8 cellular contexts compared by ENCODE assay signal in the genomic region with DNA sequence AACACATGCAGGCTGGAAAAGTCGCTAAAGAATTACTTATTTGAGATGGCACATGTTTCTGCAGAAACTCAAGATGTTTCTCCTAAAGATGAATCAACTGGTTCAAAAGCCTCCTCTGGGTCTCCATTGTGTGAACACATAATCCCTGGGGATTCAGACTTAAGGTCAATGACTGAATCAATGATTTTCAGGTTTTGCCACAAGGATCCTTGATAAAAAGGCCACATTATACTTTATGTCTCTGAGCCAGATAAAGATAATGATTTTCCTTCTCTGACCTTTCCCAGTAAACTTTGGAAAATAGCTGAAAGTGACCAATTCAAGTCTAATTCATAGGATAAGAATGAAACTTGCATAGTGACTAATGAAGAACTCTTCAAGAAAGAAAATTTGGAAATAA. TPM values are rescaled to one million over a fixed set of nuclear protein-coding genes. Genes with fewer than 3 reads are reported as not detected.
"Had no signal": no experiment of that assay in that cellular context is flagged by ENCODE, and none has a peak within 500 bp of the region (broad histone marks: within the 10 kb centered on the region; RNA-seq: fewer than 3 reads in every experiment).

No MANE protein-coding gene starts in this region.

- H3K27me3 Mint-ChIP-seq: IgD-negative memory B cell had no signal

- ATAC-seq: HepG2, K562 had no signal

- H3K36me3 Mint-ChIP-seq: IgD-negative memory B cell had no signal

- DNase-seq: IMR-90, KBM-7, KG1 had no signal

- H3K27ac ChIP-seq: HL-60 had no signal

- H3K4me3 Mint-ChIP-seq: IgD-negative memory B cell had no signal

- H3K4me3 ChIP-seq: K562 had no signal

- H3K27ac Mint-ChIP-seq: IgD-negative memory B cell had no signal

RNA-seq across cellular contexts. Expression of a gene that starts 2.3 kb away (rescaled TPM):
- total RNA-seq: HepG2, HT-29, IMR-90 had no signal
- polyA plus RNA-seq: HepG2, IgD-negative memory B cell, IMR-90 had no signal
